1 cellular context compared by ENCODE assay signal in the genomic region with DNA sequence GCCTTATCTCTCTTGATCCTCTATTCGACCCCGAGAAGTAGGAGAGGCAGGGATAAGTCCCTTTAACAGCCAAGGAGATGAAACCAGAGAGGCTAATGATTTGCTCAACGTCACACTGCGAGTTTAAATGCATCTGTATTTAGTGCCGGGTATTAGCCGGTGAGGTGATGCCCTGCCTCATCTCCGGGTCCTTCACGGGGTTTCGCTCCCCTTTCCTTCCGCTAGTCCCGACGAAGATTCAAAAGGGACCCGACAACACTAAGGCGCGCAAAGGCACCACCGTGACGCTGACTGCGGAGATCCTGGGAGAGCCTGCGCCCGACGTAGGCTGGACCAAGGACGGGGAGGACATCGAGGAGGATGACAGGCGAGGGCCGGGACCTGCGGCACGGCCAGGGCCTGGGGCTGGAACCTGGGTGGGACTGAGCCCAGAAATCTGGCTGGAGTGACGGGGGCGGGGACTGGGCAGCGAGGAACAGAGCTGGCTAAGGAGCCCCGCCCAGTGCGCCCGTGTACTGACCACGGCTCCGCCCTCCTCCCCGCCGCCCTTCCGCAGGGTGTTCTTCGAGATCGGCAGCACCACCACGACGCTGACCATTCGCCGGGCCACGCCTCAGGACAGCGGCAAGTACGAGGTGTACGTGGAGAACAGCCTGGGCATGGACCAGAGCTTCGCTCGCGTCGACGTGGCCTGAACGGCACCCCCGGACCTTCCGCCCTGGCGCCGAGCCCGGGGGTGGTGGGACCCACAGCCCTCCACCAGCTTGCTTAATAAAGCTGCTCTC.
TF ChIP-seq lines count a peak whose summit lies in the region.

No MANE protein-coding gene starts in this region.

TF ChIP-seq in H1, 55 proteins besides CTCF, POLR2A, EP300 and RAD21:
- TF ChIP-seq RXRA (IDR thresholded peaks at IDR 0.05; ENCODE audit: insufficient read depth, low read depth, low read length) (no peak), PHF8 (conservative IDR thresholded peaks at IDR 0.05; ENCODE audit: low read depth, low read length) (no peak), CEBPB (IDR thresholded peaks at IDR 0.05; ENCODE audit: low read depth, low read length) (no peak), CREB1 (IDR thresholded peaks at IDR 0.05) (peak; percentile 4; the same call in 1 of the 2 replicates), EGR1 (IDR thresholded peaks at IDR 0.05; ENCODE audit: borderline replicate concordance, low read depth, low read length) (no peak), JUN (IDR thresholded peaks at IDR 0.05; ENCODE audit: low read depth, low read length) (no peak), TAF7 (optimal IDR thresholded peaks at IDR 0.05; ENCODE audit: borderline replicate concordance, low read depth, low read length) (no peak), SUZ12 (IDR thresholded peaks at IDR 0.05; ENCODE audit: low read length) (peak; percentile 83), KDM1A (IDR thresholded peaks at IDR 0.05; ENCODE audit: borderline replicate concordance, low read length) (no peak), EZH2 (IDR thresholded peaks at IDR 0.05; ENCODE audit: low read depth, low read length, severe bottlenecking) (peak; percentile 63), NRF1 (IDR thresholded peaks at IDR 0.05; ENCODE audit: low read depth, low read length) (no peak), JUND (IDR thresholded peaks at IDR 0.05; ENCODE audit: low read length) (no peak), TAF1 (IDR thresholded peaks at IDR 0.05; ENCODE audit: low read depth, low read length) (no peak), CTBP2 (IDR thresholded peaks at IDR 0.05; ENCODE audit: borderline replicate concordance, insufficient read depth, insufficient read length, low read length) (no peak), RBBP5 (IDR thresholded peaks at IDR 0.05; ENCODE audit: borderline replicate concordance, low read depth, low read length) (no peak), POLR2AphosphoS5 (IDR thresholded peaks at IDR 0.05; ENCODE audit: low read depth, low read length) (no peak), RNF2 (IDR thresholded peaks at IDR 0.05; ENCODE audit: borderline replicate concordance, low read depth, low read length, missing control alignments, poor library complexity, severe bottlenecking) (no peak), SIRT6 (IDR thresholded peaks at IDR 0.05; ENCODE audit: low read length) (no peak)
- TF ChIP-seq, protein P1, sequence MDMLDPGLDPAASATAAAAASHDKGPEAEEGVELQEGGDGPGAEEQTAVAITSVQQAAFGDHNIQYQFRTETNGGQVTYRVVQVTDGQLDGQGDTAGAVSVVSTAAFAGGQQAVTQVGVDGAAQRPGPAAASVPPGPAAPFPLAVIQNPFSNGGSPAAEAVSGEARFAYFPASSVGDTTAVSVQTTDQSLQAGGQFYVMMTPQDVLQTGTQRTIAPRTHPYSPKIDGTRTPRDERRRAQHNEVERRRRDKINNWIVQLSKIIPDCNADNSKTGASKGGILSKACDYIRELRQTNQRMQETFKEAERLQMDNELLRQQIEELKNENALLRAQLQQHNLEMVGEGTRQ (IDR thresholded peaks at IDR 0.05; ENCODE audit: low read length), result no peak
- TF ChIP-seq, protein P2, sequence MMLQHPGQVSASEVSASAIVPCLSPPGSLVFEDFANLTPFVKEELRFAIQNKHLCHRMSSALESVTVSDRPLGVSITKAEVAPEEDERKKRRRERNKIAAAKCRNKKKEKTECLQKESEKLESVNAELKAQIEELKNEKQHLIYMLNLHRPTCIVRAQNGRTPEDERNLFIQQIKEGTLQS (IDR thresholded peaks at IDR 0.05; ENCODE audit: insufficient read depth, low read depth, low read length), result no peak
